In genomic region chr14:94080606-94081385, GRCh38 we compare ENCODE assay signal across 8 cellular contexts. TPM values are rescaled to one million over a fixed set of nuclear protein-coding genes. Genes with fewer than 3 reads are reported as not detected.
DNase-seq lines count a peak whose midpoint lies in the region; ATAC-seq and TF ChIP-seq lines count a peak whose summit lies in the region.

Gene DDX24 (minus strand): TSS chr14:94081202. CDS start chr14:94079742, 1,460 bp downstream.
Gene IFI27L1 (plus strand): TSS chr14:94081310. CDS start chr14:94096938, 15,628 bp downstream.

- peak within 1 kb of the TSS; percentile 100 for H3K27ac Mint-ChIP-seq in activated CD4-positive, alpha-beta T cell treated with anti-CD3 and anti-CD28 coated beads for 36 hours

- peaks cover 48% of the 10 kb centered on the region for H3K36me3 Mint-ChIP-seq in activated CD4-positive, alpha-beta T cell treated with anti-CD3 and anti-CD28 coated beads for 36 hours (ENCODE audit: low read depth)

- H3K4me1 Mint-ChIP-seq in activated CD4-positive, alpha-beta T cell treated with anti-CD3 and anti-CD28 coated beads for 36 hours, result peaks cover 47% of the 10 kb centered on the region

- no peaks in the 10 kb centered on the region for H3K9me3 Mint-ChIP-seq in activated CD4-positive, alpha-beta T cell treated with anti-CD3 and anti-CD28 coated beads for 36 hours (ENCODE audit: low read depth)

- peak; percentile 88 to 92 for DNase-seq in AML-193 (lab: John Stamatoyannopoulos, UW)
- DNase-seq in NCI-H510A treated with DMSO at 0.1 percent for 48 hours (lab: John Stamatoyannopoulos, UW), result peak; percentile 89
- DNase-seq in activated CD4-positive, alpha-beta T cell treated with anti-CD3 and anti-CD28 coated beads for 36 hours, result peak; percentile 98
- DNase-seq in choroid plexus epithelial cell (ENCODE audit: low read depth), result peak; percentile 96
- DNase-seq in kidney glomerular epithelial cell (lab: John Stamatoyannopoulos, UW), result peak; percentile 82
- DNase-seq in stimulated activated CD4-positive, alpha-beta T cell treated with anti-CD3 and anti-CD28 coated beads, Interleukin-1b, Interleukin-23, amount 100 ng/mL, for 1 hour (ENCODE audit: low read depth in 2 of 2), result peak; percentile 90 to 92

- ATAC-seq in HG03439 (IDR thresholded peaks at IDR 0.05; ENCODE audit: unreplicated experiment), result peak; percentile 98
- peak; percentile 97 for ATAC-seq in activated CD4-positive, alpha-beta T cell treated with anti-CD3 and anti-CD28 coated beads for 36 hours

- peak; percentile 97 for TF ChIP-seq POLR2A in GM19193 (IDR thresholded peaks at IDR 0.05; ENCODE audit: extremely low read depth, insufficient read depth, insufficient read length)

- TF ChIP-seq CTCF in choroid plexus epithelial cell (conservative IDR thresholded peaks at IDR 0.05; ENCODE audit: low read depth, low read length), result no peak

- intact Hi-C loops in activated CD4-positive, alpha-beta T cell treated with anti-CD3 and anti-CD28 coated beads for 36 hours (cut with DNase I, micrococcal nuclease), result loop anchor here (1.0 to 5.0 kb wide), 9 partner anchors 49 to 1452 kb away; partner anchors contain the start of genes IFI27L2 (in 2 of the 2), OTUB2 (in 2 of the 2), PPP4R4 (in 2 of the 2) and BTBD7 (in 1 of the 2)

- CTCF ChIA-PET in activated CD4-positive, alpha-beta T cell treated with anti-CD3 and anti-CD28 coated beads for 36 hours (lab: Charles Lee), result interaction anchor here (0.6 to 4.6 kb wide), 11 partner anchors 9 to 142 kb away, joined by 3 to 24 read pairs (median 5); no protein-coding TSS in a partner anchor

- peak within 1 kb of the TSS; percentile 99 for H3K4me3 Mint-ChIP-seq in activated CD4-positive, alpha-beta T cell treated with anti-CD3 and anti-CD28 coated beads for 36 hours

- H3K4me3 ChIP-seq in choroid plexus epithelial cell (ENCODE audit: low read depth, low read length), result peak within 1 kb of the TSS; percentile 95

- POLR2A ChIA-PET in activated CD4-positive, alpha-beta T cell treated with anti-CD3 and anti-CD28 coated beads for 36 hours (lab: Charles Lee), result interaction anchor here (0.6 to 1.6 kb wide), 9 partner anchors 11 to 1456 kb away, joined by 3 to 6 read pairs (median 3); partner anchors contain the start of gene IFI27L2

- H3K27me3 Mint-ChIP-seq in activated CD4-positive, alpha-beta T cell treated with anti-CD3 and anti-CD28 coated beads for 36 hours, result no peaks in the 10 kb centered on the region

RNA-seq across cellular contexts. Expression of gene DDX24, which starts in this region (rescaled TPM):
- total RNA-seq in activated CD4-positive, alpha-beta T cell treated with anti-CD3 and anti-CD28 coated beads for 36 hours, result 100 to 1,000 TPM; 259 to 390 TPM

RNA-seq across cellular contexts. Expression of gene IFI27L1, which starts in this region (rescaled TPM):
- 10 to 100 TPM; 22.3 to 27.1 TPM for total RNA-seq in activated CD4-positive, alpha-beta T cell treated with anti-CD3 and anti-CD28 coated beads for 36 hours

Comparison
In these comparisons a context has a peak if more than half of its experiments do, and no peak if none do; other contexts are left out.
1. Peak in every context shown above with its lines: DNase-seq, ATAC-seq and H3K4me3 ChIP-seq.